Comparison of ENCODE assay signal across 12 cellular contexts in the genomic region with DNA sequence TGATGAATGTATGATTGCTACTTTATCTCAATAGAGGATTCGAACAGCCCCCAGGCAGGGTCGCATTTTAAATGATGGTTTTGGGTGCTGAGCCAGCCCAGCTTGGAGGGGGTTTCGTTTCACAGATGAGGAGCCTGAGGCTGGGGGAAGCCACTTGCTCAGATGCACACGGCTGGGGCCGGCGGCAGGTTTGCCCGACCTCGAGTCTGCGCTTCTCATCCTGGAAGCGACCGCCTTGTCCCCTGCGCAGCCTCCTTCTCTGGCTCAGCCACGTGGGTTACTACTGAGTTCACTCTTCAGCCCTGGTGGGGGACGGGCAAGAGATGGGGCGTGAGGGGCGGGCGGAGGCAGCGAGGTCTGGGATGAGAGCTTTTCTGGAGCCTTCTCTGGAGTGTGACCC.
DNase-seq lines count a peak whose midpoint lies in the region; ATAC-seq lines count a peak whose summit lies in the region.
"Had no signal": no experiment of that assay in that cellular context is flagged by ENCODE, and none has a peak within 500 bp of the region (broad histone marks: within the 10 kb centered on the region; RNA-seq: fewer than 3 reads in every experiment).

No MANE protein-coding gene starts in this region.

- peak overlapping the region; percentile 99 for H3K4me2 ChIP-seq in BLaER1

- H3K9me3 Mint-ChIP-seq in central memory CD8-positive, alpha-beta T cell, result no peaks in the 10 kb centered on the region

- H3K27me3 ChIP-seq in BLaER1, result no peaks in the 10 kb centered on the region

- H4K20me1 ChIP-seq in BLaER1, result no peaks in the 10 kb centered on the region

- H3K27me3 Mint-ChIP-seq in central memory CD8-positive, alpha-beta T cell, result no peaks in the 10 kb centered on the region
- H3K27me3 Mint-ChIP-seq: CD4-positive, alpha-beta memory T cell had no signal

- H3K27ac Mint-ChIP-seq in central memory CD8-positive, alpha-beta T cell (ENCODE audit: low read depth), result peak overlapping the region; percentile 60

- H3K9me3 ChIP-seq in BLaER1, result no peaks in the 10 kb centered on the region

- H3K4me1 Mint-ChIP-seq in central memory CD8-positive, alpha-beta T cell, result no peaks in the 10 kb centered on the region

- peaks cover 3% of the 10 kb centered on the region for H3K36me3 Mint-ChIP-seq in central memory CD8-positive, alpha-beta T cell (ENCODE audit: insufficient read depth)
- H3K36me3 Mint-ChIP-seq: CD4-positive, alpha-beta memory T cell had no signal

- no peak overlapping the region for H3K4me3 Mint-ChIP-seq in central memory CD8-positive, alpha-beta T cell
- H3K4me3 Mint-ChIP-seq: CD4-positive, alpha-beta memory T cell had no signal

- peaks cover 91% of the 10 kb centered on the region for H3K4me1 ChIP-seq in BLaER1

- DNase-seq in activated effector memory CD4-positive, alpha-beta T cell treated with anti-CD3 and anti-CD28 coated beads, Interleukin-2, amount 50 U/mL, for 16 hours, result peak; percentile 53
- no peak for DNase-seq in activated effector memory CD4-positive, alpha-beta T cell treated with Interleukin-2 at 50 U/mL for 16 hours
- DNase-seq in central memory CD8-positive, alpha-beta T cell (ENCODE audit: low spot score in 2 of 2), result no peak
- DNase-seq in retina, result peak; percentile 3
- DNase-seq in HCEC 1CT, result no peak
- DNase-seq: CD4-positive, alpha-beta memory T cell; DMS79 treated with DMSO at 0.1 percent for 48 hours; NCI-H1048; NCI-H2227 treated with DMSO at 0.1 percent for 48 hours had no signal

- H3K36me3 ChIP-seq in BLaER1, result no peaks in the 10 kb centered on the region

- peak overlapping the region; percentile 93 for H3K27ac ChIP-seq in BLaER1

- peak overlapping the region; percentile 57; the same call in 1 of the 2 replicates for H3K4me3 ChIP-seq in BLaER1

- ATAC-seq in central memory CD8-positive, alpha-beta T cell (replicated peaks; ENCODE audit: extremely low read depth, poor library complexity, severe bottlenecking), result no peak
- ATAC-seq in HG03159 (IDR thresholded peaks at IDR 0.05; ENCODE audit: unreplicated experiment), result no peak
- no peak for ATAC-seq in GM21390 (IDR thresholded peaks at IDR 0.05; ENCODE audit: unreplicated experiment)

- H3K9ac ChIP-seq in BLaER1, result peak overlapping the region; percentile 38; the same call in 1 of the 2 replicates

Comparison
In these comparisons a context has a peak if more than half of its experiments do, and no peak if none do; other contexts are left out.
1. DNase-seq: peak in activated effector memory CD4-positive, alpha-beta T cell treated with anti-CD3 and anti-CD28 coated beads, Interleukin-2, amount 50 U/mL, for 16 hours (single experiment) and retina (single experiment); none in activated effector memory CD4-positive, alpha-beta T cell treated with Interleukin-2 at 50 U/mL for 16 hours (single experiment), central memory CD8-positive, alpha-beta T cell (0 of 2) and HCEC 1CT (single experiment).